In genomic region chr21:39452207-39452964, GRCh38 we compare ENCODE assay signal across 11 cellular contexts. TPM values are rescaled to one million over a fixed set of nuclear protein-coding genes. Genes with fewer than 3 reads are reported as not detected.
DNase-seq lines count a peak whose midpoint lies in the region; ATAC-seq and TF ChIP-seq lines count a peak whose summit lies in the region.
"Had no signal": no experiment of that assay in that cellular context is flagged by ENCODE, and none has a peak within 500 bp of the region (broad histone marks: within the 10 kb centered on the region; RNA-seq: fewer than 3 reads in every experiment).

No MANE protein-coding gene starts in this region.

- peaks cover 4% of the 10 kb centered on the region for H3K27me3 Mint-ChIP-seq in neural crest cell (ENCODE audit: low read depth)

- H3K4me3 ChIP-seq in fibroblast of the aortic adventitia (ENCODE audit: low read depth, low read length), result peak overlapping the region; percentile 54

- no peak for ATAC-seq in GM21360 (IDR thresholded peaks at IDR 0.05; ENCODE audit: unreplicated experiment)
- no peak for ATAC-seq in HG03045 (IDR thresholded peaks at IDR 0.05; ENCODE audit: unreplicated experiment)
- ATAC-seq in GM18502 (IDR thresholded peaks at IDR 0.05; ENCODE audit: poor library complexity, unreplicated experiment), result no peak
- ATAC-seq: T-helper 17 cell had no signal

- no peaks in the 10 kb centered on the region for H3K9me3 Mint-ChIP-seq in neural crest cell

- H3K4me3 Mint-ChIP-seq in neural crest cell, result no peak overlapping the region
- H3K4me3 Mint-ChIP-seq: T-helper 17 cell had no signal

- H3K4me1 Mint-ChIP-seq in neural crest cell, result peaks cover 17% of the 10 kb centered on the region

- H3K27ac Mint-ChIP-seq in neural crest cell (ENCODE audit: unreplicated experiment), result peak overlapping the region; percentile 88
- H3K27ac Mint-ChIP-seq: T-helper 17 cell had no signal

- no peaks in the 10 kb centered on the region for H3K36me3 Mint-ChIP-seq in neural crest cell (ENCODE audit: low read depth)

- no peak for TF ChIP-seq CTCF in fibroblast of the aortic adventitia (IDR thresholded peaks at IDR 0.05; ENCODE audit: insufficient read depth, low read length)
- no peak for TF ChIP-seq CTCF in neural crest cell (conservative IDR thresholded peaks at IDR 0.05)

- DNase-seq in Ammon's horn (ENCODE audit: low spot score) (peak; percentile 74), SW480 (ENCODE audit: low spot score) (peak; percentile 81), fibroblast of the aortic adventitia (ENCODE audit: low read depth) (peak; percentile 92), neural crest cell (ENCODE audit: low read depth, low spot score) (no peak), SW 1271 (lab: John Stamatoyannopoulos, UW) (no peak)
- DNase-seq: activated effector memory CD4-positive, alpha-beta T cell treated with Interleukin-2 at 50 U/mL for 16 hours; NCI-H1417 treated with DMSO at 0.1 percent for 48 hours; T-helper 17 cell had no signal

RNA-seq across cellular contexts. Expression of gene SH3BGR, which starts 0.6 kb away (rescaled TPM):
- total RNA-seq in fibroblast of the aortic adventitia (ENCODE audit: low replicate concordance) (6.2 and 11.0 TPM in 2 replicates), neural crest cell (2.3 and 2.4 TPM in 2 replicates)

RNA-seq across cellular contexts. Expression of gene LCA5L, which starts 6.8 kb away (rescaled TPM):
- 0.65 and 3.1 TPM in 2 replicates for total RNA-seq in fibroblast of the aortic adventitia (ENCODE audit: low replicate concordance)
- total RNA-seq in neural crest cell, result 1.2 and 1.4 TPM in 2 replicates

Comparison
In these comparisons a context has a peak if more than half of its experiments do, and no peak if none do; other contexts are left out.
1. DNase-seq: peak in Ammon's horn (single experiment), SW480 (single experiment) and fibroblast of the aortic adventitia (single experiment); none in neural crest cell (single experiment) and SW 1271 (0 of 2).